ENCODE assay signal across 9 cellular contexts in genomic region chr11:827146-827860, GRCh38. TPM values are rescaled to one million over a fixed set of nuclear protein-coding genes. Genes with fewer than 3 reads are reported as not detected.
A peak's percentile ranks its signal among the peaks of the same experiment; 100 is the strongest.
DNase-seq lines count a peak whose midpoint lies in the region; ATAC-seq, FAIRE-seq and TF ChIP-seq lines count a peak whose summit lies in the region.
"Had no signal": no experiment of that assay in that cellular context is flagged by ENCODE, and none has a peak within 500 bp of the region (broad histone marks: within the 10 kb centered on the region; RNA-seq: fewer than 3 reads in every experiment).

No MANE protein-coding gene starts in this region.

- H4K5ac ChIP-seq in H1 (ENCODE audit: insufficient read length, low read depth, low read length): peak overlapping the region; percentile 10

- no peak overlapping the region for H3K56ac ChIP-seq in H1 (replicated peaks; ENCODE audit: insufficient read length, low read depth, low read length)

- peak overlapping the region in 3 of 4 experiments; percentile 40 to 54 (median 50); a peak in 5 of 7 replicates for H3K9ac ChIP-seq in H1 (replicated peaks in 1 of 4; ENCODE audit: extremely low read depth in 1 of 4, low read depth in 3 of 4, low read length in 3 of 4)

- no peak for TF ChIP-seq RAD21 in H1 (IDR thresholded peaks at IDR 0.05 in 1 of 2, conservative IDR thresholded peaks at IDR 0.05 in 1 of 2; ENCODE audit: low read depth in 2 of 2, low read length in 2 of 2)

- H3K4me3 ChIP-seq in H1 (ENCODE audit: extremely low read depth in 1 of 4, insufficient read depth in 2 of 4, low read depth in 3 of 4, low read length in 4 of 4) (peak overlapping the region; percentile 42 to 63 (median 58)), ovary (peak overlapping the region; percentile 0)

- peak overlapping the region; percentile 95 for H3K18ac ChIP-seq in H1 (ENCODE audit: extremely low read depth, low read length)

- peak overlapping the region; percentile 87; the same call in 1 of the 2 replicates for H2BK12ac ChIP-seq in H1 (ENCODE audit: low read depth, low read length)

- H3K14ac ChIP-seq in H1 (ENCODE audit: insufficient read length): no peak overlapping the region

- H3K23ac ChIP-seq in H1 (ENCODE audit: insufficient read length): no peak overlapping the region

- peak overlapping the region; percentile 56 for H4K91ac ChIP-seq in H1 (replicated peaks; ENCODE audit: insufficient read length, low read length)

- peak overlapping the region; percentile 88; the same call in 1 of the 2 replicates for H2BK15ac ChIP-seq in H1 (ENCODE audit: low read length)

- no peak overlapping the region; the same call in 1 of the 2 replicates for H2AFZ ChIP-seq in H1 (ENCODE audit: low read length)

- H3K4me1 ChIP-seq in H1 (replicated peaks in 1 of 4; ENCODE audit: control insufficient read depth in 3 of 4, insufficient read depth in 4 of 4, low read length in 3 of 4) (peaks cover 0 to 44% (median 39%) of the 10 kb centered on the region in 4 experiments; a peak in 6 of 7 replicates), ovary (ENCODE audit: insufficient read depth) (peaks cover 13% of the 10 kb centered on the region)

- intact Hi-C loops in Right ventricle myocardium inferior (cut with DNase I): no loop called here
- intact Hi-C loops in Right ventricle myocardium superior (cut with DNase I): no loop called here
- intact Hi-C loops in ovary (cut with DNase I): no loop called here

- TF ChIP-seq EP300 in H1 (IDR thresholded peaks at IDR 0.05; ENCODE audit: borderline replicate concordance in 1 of 2, low read depth in 2 of 2, low read length in 2 of 2) (no peak), ovary (IDR thresholded peaks at IDR 0.05) (no peak)

- H3K36me3 ChIP-seq in H1 (ENCODE audit: control insufficient read depth in 2 of 4, insufficient read depth in 4 of 4, low read length in 3 of 4): peaks cover 0 to 10% (median 1%) of the 10 kb centered on the region in 4 experiments; a peak in 1 of 8 replicates
- no peaks in the 10 kb centered on the region for H3K36me3 ChIP-seq in ovary

- TF ChIP-seq CTCF in H1 (IDR thresholded peaks at IDR 0.05; ENCODE audit: control extremely low read depth in 1 of 3, insufficient read depth in 1 of 3, low read depth in 1 of 3, low read length in 3 of 3): no peak
- TF ChIP-seq CTCF in ovary (IDR thresholded peaks at IDR 0.05): no peak

- H3K4me2 ChIP-seq in H1 (ENCODE audit: insufficient read depth in 1 of 2, low read depth in 2 of 2, low read length in 2 of 2): peak overlapping the region; percentile 84 to 99

- no peak for FAIRE-seq in H1 (lab: Jason Lieb, UNC)

- H3K27me3 ChIP-seq in H1 (replicated peaks in 1 of 4; ENCODE audit: control insufficient read depth in 3 of 4, extremely low read depth in 1 of 4, insufficient read depth in 3 of 4, low read length in 3 of 4) (peaks cover 6 to 41% (median 30%) of the 10 kb centered on the region in 4 experiments), ovary (no peaks in the 10 kb centered on the region)

- CTCF ChIA-PET in H1 (lab: Charles Lee; ENCODE audit: partially characterized antibody): interaction anchor here (2.1 to 3.5 kb wide), 2 partner anchors 12 to 21 kb away, joined by 7 to 26 read pairs; no protein-coding TSS in a partner anchor

- H3K23me2 ChIP-seq in H1 (ENCODE audit: low read depth, low read length): peaks cover 29% of the 10 kb centered on the region

- peak overlapping the region; percentile 88; the same call in 1 of the 2 replicates for H2BK5ac ChIP-seq in H1 (ENCODE audit: low read depth, low read length)

- peaks cover 2 to 8% of the 10 kb centered on the region in 2 experiments for H4K20me1 ChIP-seq in H1 (replicated peaks in 1 of 2; ENCODE audit: control insufficient read depth in 1 of 2, insufficient read depth in 2 of 2, low read length in 2 of 2)

- no peaks in the 10 kb centered on the region; the same call in 1 of the 2 replicates for H3K79me1 ChIP-seq in H1 (ENCODE audit: low read depth, low read length)

- H3K4ac ChIP-seq in H1 (replicated peaks; ENCODE audit: insufficient read length, low read depth, low read length): peak overlapping the region; percentile 30

- no peaks in the 10 kb centered on the region for H3K9me3 ChIP-seq in H1 (ENCODE audit: insufficient read depth in 2 of 2, low read depth in 1 of 2, low read length in 1 of 2)
- no peaks in the 10 kb centered on the region for H3K9me3 ChIP-seq in ovary

- H3K27ac ChIP-seq in H1 (ENCODE audit: low read depth, low read length): peak overlapping the region; percentile 56; the same call in 1 of the 2 replicates
- H3K27ac ChIP-seq in ovary: no peak overlapping the region
- H3K27ac ChIP-seq: epithelial cell of prostate had no signal

- no peak overlapping the region for H2AK5ac ChIP-seq in H1 (ENCODE audit: low read depth, low read length)

- no peak for ATAC-seq in Right ventricle myocardium inferior
- ATAC-seq in Right ventricle myocardium superior (ENCODE audit: poor library complexity): no peak
- ATAC-seq in GM18517 (IDR thresholded peaks at IDR 0.05; ENCODE audit: unreplicated experiment): no peak

- POLR2A ChIA-PET in H1 (lab: Charles Lee; ENCODE audit: partially characterized antibody): interaction anchor here (1.0 to 53.0 kb wide), 3 partner anchors 3 to 44 kb away, joined by 3 to 1917 read pairs (median 1917); partner anchors contain the start of genes CD151, CEND1, CRACR2B and PIDD1

- peak; percentile 56 for DNase-seq in Right ventricle myocardium inferior (ENCODE audit: missing footprints)
- DNase-seq in Right ventricle myocardium superior: no peak
- DNase-seq in NCI-H2196 treated with DMSO at 0.1 percent for 48 hours (lab: John Stamatoyannopoulos, UW; ENCODE audit: unreplicated experiment): peak; percentile 35
- DNase-seq in H1 (ENCODE audit: low read depth in 1 of 2, low spot score in 2 of 2): peak in 1 of 2 experiments; percentile 91
- no peak for DNase-seq in ovary
- DNase-seq in NCI-H1105 treated with DMSO at 0.1 percent for 48 hours (lab: John Stamatoyannopoulos, UW): no peak
- no peak for DNase-seq in ecto neural progenitor cell (ENCODE audit: low spot score)

- H2BK20ac ChIP-seq in H1 (ENCODE audit: low read length): 0 out of 2 replicates have a peak overlapping the region, but pooled peaks have one; percentile 48

- 4% methylated on average over 23 of the region's 66 CpGs; no CpG with 5 or more reads in 1 of the 2 experiments for WGBS in H1 (ENCODE audit: extremely low coverage in 1 of 2, insufficient coverage in 1 of 2, insufficient read length in 1 of 2, insufficient replicate concordance in 2 of 2, low coverage in 1 of 2, low lambda C conversion rate in 2 of 2, missing lambda C conversion rate in 1 of 2), 2 experiments
- 8 to 13% (median 9%) methylated on average over 44 to 66 of the region's 66 CpGs for WGBS in ovary, 3 donors

- H4K8ac ChIP-seq in H1 (ENCODE audit: extremely low read depth, insufficient read depth, low read length): peak overlapping the region; percentile 86

- H2BK120ac ChIP-seq in H1 (replicated peaks; ENCODE audit: low read depth, low read length): no peak overlapping the region

- no peaks in the 10 kb centered on the region for H3K79me2 ChIP-seq in H1 (ENCODE audit: control insufficient read depth in 1 of 2, insufficient read depth in 2 of 2, low read length in 2 of 2)

- TF ChIP-seq POLR2A in H1 (IDR thresholded peaks at IDR 0.05; ENCODE audit: control extremely low read depth in 1 of 2, low read depth in 2 of 2, low read length in 2 of 2) (no peak), ovary (IDR thresholded peaks at IDR 0.05) (no peak)

RNA-seq across cellular contexts. Expression of gene CRACR2B, which starts 0.4 kb away (rescaled TPM):
- total RNA-seq in Right ventricle myocardium inferior (24.3 TPM), Right ventricle myocardium superior (18.9 TPM), ovary (1 to 10 TPM; 1.2 to 6.5 (median 3.9) TPM)
- total RNA-seq in H1 (2021; fragmentation: NEBNext Ultra II Directional; extraction: Animal tissue kit (Norgen Biotek cat#: 25700)): 26.4 and 29.3 TPM in 2 replicates
- polyA plus RNA-seq in H1 (2011; rRNA removed) (18.2 and 34.9 TPM in 2 replicates), ovary (1 to 10 TPM in 1 of 2 donors, under 1 TPM in 1; 0.18 to 5.0 TPM)
- polyA plus RNA-seq in H1 (2011; cell fraction: cytosol; rRNA removed): 27.3 TPM
- polyA plus RNA-seq in H1 (2011; cell fraction: nucleus; rRNA removed): 119 TPM
- 11.5 to 25.5 TPM (median 19.6 TPM) in 4 replicates for polyA plus RNA-seq in H1 (2012, experiment 1 of 2)
- 13.0 TPM for polyA plus RNA-seq in H1 (2012, experiment 2 of 2)
- polyA plus RNA-seq in H1 (2013, experiment 1 of 2): 19.0 TPM
- 17.3 TPM for polyA plus RNA-seq in H1 (2013, experiment 2 of 2)
- polyA minus RNA-seq in H1 (2011; rRNA and poly(A)+ RNA removed): 2.3 and 2.9 TPM in 2 replicates
- polyA minus RNA-seq in H1 (2011; cell fraction: cytosol; rRNA and poly(A)+ RNA removed): 10.1 TPM
- polyA minus RNA-seq in H1 (2011; cell fraction: nucleus; rRNA and poly(A)+ RNA removed): 19.8 TPM

RNA-seq across cellular contexts. Expression of gene CD151, which starts 5.4 kb away (rescaled TPM):
- total RNA-seq in Right ventricle myocardium inferior: 462 TPM
- total RNA-seq in Right ventricle myocardium superior: 405 TPM
- 93.4 and 101 TPM in 2 replicates for total RNA-seq in H1 (2021; fragmentation: NEBNext Ultra II Directional; extraction: Animal tissue kit (Norgen Biotek cat#: 25700))
- polyA plus RNA-seq in H1 (2011; rRNA removed): 212 and 257 TPM in 2 replicates
- 196 TPM for polyA plus RNA-seq in H1 (2011; cell fraction: cytosol; rRNA removed)
- 315 TPM for polyA plus RNA-seq in H1 (2011; cell fraction: nucleus; rRNA removed)
- polyA plus RNA-seq in H1 (2012, experiment 1 of 2): 85.6 to 141 TPM (median 135 TPM) in 4 replicates
- polyA plus RNA-seq in H1 (2012, experiment 2 of 2): 137 TPM
- polyA plus RNA-seq in H1 (2013, experiment 1 of 2): 105 TPM
- 114 TPM for polyA plus RNA-seq in H1 (2013, experiment 2 of 2)
- polyA minus RNA-seq in H1 (2011; rRNA and poly(A)+ RNA removed): 117 and 123 TPM in 2 replicates
- polyA minus RNA-seq in H1 (2011; cell fraction: cytosol; rRNA and poly(A)+ RNA removed): 66.3 TPM
- 80.7 TPM for polyA minus RNA-seq in H1 (2011; cell fraction: nucleus; rRNA and poly(A)+ RNA removed)
- total RNA-seq in ovary: 100 to 1,000 TPM in 6 of 7 donors, 10 to 100 TPM in 1; 32.9 to 243 (median 176) TPM
- polyA plus RNA-seq in ovary: 100 to 1,000 TPM in 1 of 2 donors, 10 to 100 TPM in 1; 46.3 to 168 TPM

RNA-seq across cellular contexts. Expression of gene PNPLA2, which starts 8.6 kb away (rescaled TPM):
- 321 TPM for total RNA-seq in Right ventricle myocardium inferior
- total RNA-seq in Right ventricle myocardium superior: 346 TPM
- total RNA-seq in H1 (2021; fragmentation: NEBNext Ultra II Directional; extraction: Animal tissue kit (Norgen Biotek cat#: 25700)): 62.1 and 62.2 TPM in 2 replicates
- polyA plus RNA-seq in H1 (2011; rRNA removed): 30.9 and 63.7 TPM in 2 replicates
- 23.5 TPM for polyA plus RNA-seq in H1 (2011; cell fraction: cytosol; rRNA removed)
- polyA plus RNA-seq in H1 (2011; cell fraction: nucleus; rRNA removed): 272 TPM
- 27.2 to 66.6 TPM (median 57.4 TPM) in 4 replicates for polyA plus RNA-seq in H1 (2012, experiment 1 of 2)
- polyA plus RNA-seq in H1 (2012, experiment 2 of 2): 30.4 TPM
- polyA plus RNA-seq in H1 (2013, experiment 1 of 2): 53.9 TPM
- 50.2 TPM for polyA plus RNA-seq in H1 (2013, experiment 2 of 2)
- 20.4 and 30.0 TPM in 2 replicates for polyA minus RNA-seq in H1 (2011; rRNA and poly(A)+ RNA removed)
- polyA minus RNA-seq in H1 (2011; cell fraction: cytosol; rRNA and poly(A)+ RNA removed): 34.8 TPM
- polyA minus RNA-seq in H1 (2011; cell fraction: nucleus; rRNA and poly(A)+ RNA removed): 76.6 TPM
- 10 to 100 TPM; 33.0 to 98.2 (median 83.0) TPM for total RNA-seq in ovary
- polyA plus RNA-seq in ovary: 10 to 100 TPM; 12.9 to 91.5 TPM

RNA-seq across cellular contexts. Expression of gene POLR2L, which starts 15.0 kb away (rescaled TPM):
- total RNA-seq in Right ventricle myocardium inferior (298 TPM), Right ventricle myocardium superior (267 TPM), ovary (10 to 100 TPM; 26.8 to 89.3 (median 62.7) TPM)
- total RNA-seq in H1 (2021; fragmentation: NEBNext Ultra II Directional; extraction: Animal tissue kit (Norgen Biotek cat#: 25700)): 151 and 167 TPM in 2 replicates
- polyA plus RNA-seq in H1 (2011; rRNA removed) (140 and 142 TPM in 2 replicates), ovary (10 to 100 TPM in 1 of 2 donors, 1 to 10 TPM in 1; 4.9 to 67.3 TPM)
- polyA plus RNA-seq in H1 (2011; cell fraction: cytosol; rRNA removed): 136 TPM
- 416 TPM for polyA plus RNA-seq in H1 (2011; cell fraction: nucleus; rRNA removed)
- polyA plus RNA-seq in H1 (2012, experiment 1 of 2): 193 to 318 TPM (median 295 TPM) in 4 replicates
- polyA plus RNA-seq in H1 (2012, experiment 2 of 2): 68.0 TPM
- polyA plus RNA-seq in H1 (2013, experiment 1 of 2): 240 TPM
- polyA plus RNA-seq in H1 (2013, experiment 2 of 2): 247 TPM
- polyA minus RNA-seq in H1 (2011; rRNA and poly(A)+ RNA removed): 72.5 and 95.8 TPM in 2 replicates
- 138 TPM for polyA minus RNA-seq in H1 (2011; cell fraction: cytosol; rRNA and poly(A)+ RNA removed)
- 79.6 TPM for polyA minus RNA-seq in H1 (2011; cell fraction: nucleus; rRNA and poly(A)+ RNA removed)

RNA-seq across cellular contexts. Expression of gene TSPAN4, which starts 15.3 kb away (rescaled TPM):
- 43.8 TPM for total RNA-seq in Right ventricle myocardium inferior
- 40.5 TPM for total RNA-seq in Right ventricle myocardium superior
- 74.1 and 75.8 TPM in 2 replicates for total RNA-seq in H1 (2021; fragmentation: NEBNext Ultra II Directional; extraction: Animal tissue kit (Norgen Biotek cat#: 25700))
- polyA plus RNA-seq in H1 (2011; rRNA removed): 145 and 217 TPM in 2 replicates
- 167 TPM for polyA plus RNA-seq in H1 (2011; cell fraction: cytosol; rRNA removed)
- 298 TPM for polyA plus RNA-seq in H1 (2011; cell fraction: nucleus; rRNA removed)
- polyA plus RNA-seq in H1 (2012, experiment 1 of 2): 43.0 to 90.8 TPM (median 85.3 TPM) in 4 replicates
- polyA plus RNA-seq in H1 (2012, experiment 2 of 2): 79.3 TPM
- 88.9 TPM for polyA plus RNA-seq in H1 (2013, experiment 1 of 2)
- 84.1 TPM for polyA plus RNA-seq in H1 (2013, experiment 2 of 2)
- 55.7 and 63.0 TPM in 2 replicates for polyA minus RNA-seq in H1 (2011; rRNA and poly(A)+ RNA removed)
- 58.9 TPM for polyA minus RNA-seq in H1 (2011; cell fraction: cytosol; rRNA and poly(A)+ RNA removed)
- polyA minus RNA-seq in H1 (2011; cell fraction: nucleus; rRNA and poly(A)+ RNA removed): 56.8 TPM
- 100 to 1,000 TPM in 1 of 7 donors, 10 to 100 TPM in 6; 66.6 to 109 (median 89.7) TPM for total RNA-seq in ovary
- 100 to 1,000 TPM in 1 of 2 donors, 1 to 10 TPM in 1; 6.4 to 124 TPM for polyA plus RNA-seq in ovary

Comparison
In these comparisons a context has a peak if more than half of its experiments do, and no peak if none do; other contexts are left out.
1. DNase-seq: peak in Right ventricle myocardium inferior (single experiment) and NCI-H2196 treated with DMSO at 0.1 percent for 48 hours (single experiment); none in Right ventricle myocardium superior (single experiment), ovary (0 of 5), NCI-H1105 treated with DMSO at 0.1 percent for 48 hours (single experiment) and ecto neural progenitor cell (single experiment).